In the genomic region with DNA sequence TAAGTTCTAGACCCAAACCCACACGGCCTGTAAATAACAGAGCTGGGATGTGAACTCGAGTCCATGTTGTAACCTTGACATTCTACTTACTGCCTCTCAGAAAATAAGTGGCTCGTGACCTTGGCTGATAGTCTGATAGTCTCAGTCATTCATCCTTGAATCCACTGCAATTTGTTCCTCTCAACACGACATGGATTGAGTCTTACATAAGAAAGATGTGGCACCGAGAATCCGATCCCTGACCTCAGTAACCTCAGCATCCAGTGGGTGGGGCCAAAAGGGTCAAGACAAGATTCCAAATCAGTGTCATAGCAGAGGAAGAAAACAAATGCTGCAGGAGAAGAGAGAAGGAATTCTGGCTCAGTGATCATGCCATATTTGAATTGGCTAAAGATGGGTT, we compare ENCODE assay signal across 1 cellular context.
TF ChIP-seq lines count a peak whose summit lies in the region.

No MANE protein-coding gene starts in this region.

TF ChIP-seq in GM23338, 12 proteins besides CTCF, POLR2A, EP300 and RAD21 (continued from another document):
- TF ChIP-seq, protein P1, sequence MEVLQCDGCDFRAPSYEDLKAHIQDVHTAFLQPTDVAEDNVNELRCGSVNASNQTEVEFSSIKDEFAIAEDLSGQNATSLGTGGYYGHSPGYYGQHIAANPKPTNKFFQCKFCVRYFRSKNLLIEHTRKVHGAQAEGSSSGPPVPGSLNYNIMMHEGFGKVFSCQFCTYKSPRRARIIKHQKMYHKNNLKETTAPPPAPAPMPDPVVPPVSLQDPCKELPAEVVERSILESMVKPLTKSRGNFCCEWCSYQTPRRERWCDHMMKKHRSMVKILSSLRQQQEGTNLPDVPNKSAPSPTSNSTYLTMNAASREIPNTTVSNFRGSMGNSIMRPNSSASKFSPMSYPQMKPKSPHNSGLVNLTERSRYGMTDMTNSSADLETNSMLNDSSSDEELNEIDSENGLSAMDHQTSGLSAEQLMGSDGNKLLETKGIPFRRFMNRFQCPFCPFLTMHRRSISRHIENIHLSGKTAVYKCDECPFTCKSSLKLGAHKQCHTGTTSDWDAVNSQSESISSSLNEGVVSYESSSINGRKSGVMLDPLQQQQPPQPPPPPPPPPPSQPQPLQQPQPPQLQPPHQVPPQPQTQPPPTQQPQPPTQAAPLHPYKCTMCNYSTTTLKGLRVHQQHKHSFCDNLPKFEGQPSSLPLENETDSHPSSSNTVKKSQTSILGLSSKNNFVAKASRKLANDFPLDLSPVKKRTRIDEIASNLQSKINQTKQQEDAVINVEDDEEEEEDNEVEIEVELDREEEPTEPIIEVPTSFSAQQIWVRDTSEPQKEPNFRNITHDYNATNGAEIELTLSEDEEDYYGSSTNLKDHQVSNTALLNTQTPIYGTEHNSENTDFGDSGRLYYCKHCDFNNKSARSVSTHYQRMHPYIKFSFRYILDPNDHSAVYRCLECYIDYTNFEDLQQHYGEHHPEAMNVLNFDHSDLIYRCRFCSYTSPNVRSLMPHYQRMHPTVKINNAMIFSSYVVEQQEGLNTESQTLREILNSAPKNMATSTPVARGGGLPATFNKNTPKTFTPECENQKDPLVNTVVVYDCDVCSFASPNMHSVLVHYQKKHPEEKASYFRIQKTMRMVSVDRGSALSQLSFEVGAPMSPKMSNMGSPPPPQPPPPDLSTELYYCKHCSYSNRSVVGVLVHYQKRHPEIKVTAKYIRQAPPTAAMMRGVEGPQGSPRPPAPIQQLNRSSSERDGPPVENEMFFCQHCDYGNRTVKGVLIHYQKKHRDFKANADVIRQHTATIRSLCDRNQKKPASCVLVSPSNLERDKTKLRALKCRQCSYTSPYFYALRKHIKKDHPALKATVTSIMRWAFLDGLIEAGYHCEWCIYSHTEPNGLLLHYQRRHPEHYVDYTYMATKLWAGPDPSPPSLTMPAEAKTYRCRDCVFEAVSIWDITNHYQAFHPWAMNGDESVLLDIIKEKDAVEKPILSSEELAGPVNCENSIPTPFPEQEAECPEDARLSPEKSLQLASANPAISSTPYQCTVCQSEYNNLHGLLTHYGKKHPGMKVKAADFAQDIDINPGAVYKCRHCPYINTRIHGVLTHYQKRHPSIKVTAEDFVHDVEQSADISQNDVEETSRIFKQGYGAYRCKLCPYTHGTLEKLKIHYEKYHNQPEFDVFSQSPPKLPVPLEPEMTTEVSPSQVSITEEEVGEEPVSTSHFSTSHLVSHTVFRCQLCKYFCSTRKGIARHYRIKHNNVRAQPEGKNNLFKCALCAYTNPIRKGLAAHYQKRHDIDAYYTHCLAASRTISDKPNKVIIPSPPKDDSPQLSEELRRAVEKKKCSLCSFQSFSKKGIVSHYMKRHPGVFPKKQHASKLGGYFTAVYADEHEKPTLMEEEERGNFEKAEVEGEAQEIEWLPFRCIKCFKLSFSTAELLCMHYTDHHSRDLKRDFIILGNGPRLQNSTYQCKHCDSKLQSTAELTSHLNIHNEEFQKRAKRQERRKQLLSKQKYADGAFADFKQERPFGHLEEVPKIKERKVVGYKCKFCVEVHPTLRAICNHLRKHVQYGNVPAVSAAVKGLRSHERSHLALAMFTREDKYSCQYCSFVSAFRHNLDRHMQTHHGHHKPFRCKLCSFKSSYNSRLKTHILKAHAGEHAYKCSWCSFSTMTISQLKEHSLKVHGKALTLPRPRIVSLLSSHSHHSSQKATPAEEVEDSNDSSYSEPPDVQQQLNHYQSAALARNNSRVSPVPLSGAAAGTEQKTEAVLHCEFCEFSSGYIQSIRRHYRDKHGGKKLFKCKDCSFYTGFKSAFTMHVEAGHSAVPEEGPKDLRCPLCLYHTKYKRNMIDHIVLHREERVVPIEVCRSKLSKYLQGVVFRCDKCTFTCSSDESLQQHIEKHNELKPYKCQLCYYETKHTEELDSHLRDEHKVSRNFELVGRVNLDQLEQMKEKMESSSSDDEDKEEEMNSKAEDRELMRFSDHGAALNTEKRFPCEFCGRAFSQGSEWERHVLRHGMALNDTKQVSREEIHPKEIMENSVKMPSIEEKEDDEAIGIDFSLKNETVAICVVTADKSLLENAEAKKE (CRISPR knock-in tag; IDR thresholded peaks at IDR 0.05) = no peak
- TF ChIP-seq, protein P2, sequence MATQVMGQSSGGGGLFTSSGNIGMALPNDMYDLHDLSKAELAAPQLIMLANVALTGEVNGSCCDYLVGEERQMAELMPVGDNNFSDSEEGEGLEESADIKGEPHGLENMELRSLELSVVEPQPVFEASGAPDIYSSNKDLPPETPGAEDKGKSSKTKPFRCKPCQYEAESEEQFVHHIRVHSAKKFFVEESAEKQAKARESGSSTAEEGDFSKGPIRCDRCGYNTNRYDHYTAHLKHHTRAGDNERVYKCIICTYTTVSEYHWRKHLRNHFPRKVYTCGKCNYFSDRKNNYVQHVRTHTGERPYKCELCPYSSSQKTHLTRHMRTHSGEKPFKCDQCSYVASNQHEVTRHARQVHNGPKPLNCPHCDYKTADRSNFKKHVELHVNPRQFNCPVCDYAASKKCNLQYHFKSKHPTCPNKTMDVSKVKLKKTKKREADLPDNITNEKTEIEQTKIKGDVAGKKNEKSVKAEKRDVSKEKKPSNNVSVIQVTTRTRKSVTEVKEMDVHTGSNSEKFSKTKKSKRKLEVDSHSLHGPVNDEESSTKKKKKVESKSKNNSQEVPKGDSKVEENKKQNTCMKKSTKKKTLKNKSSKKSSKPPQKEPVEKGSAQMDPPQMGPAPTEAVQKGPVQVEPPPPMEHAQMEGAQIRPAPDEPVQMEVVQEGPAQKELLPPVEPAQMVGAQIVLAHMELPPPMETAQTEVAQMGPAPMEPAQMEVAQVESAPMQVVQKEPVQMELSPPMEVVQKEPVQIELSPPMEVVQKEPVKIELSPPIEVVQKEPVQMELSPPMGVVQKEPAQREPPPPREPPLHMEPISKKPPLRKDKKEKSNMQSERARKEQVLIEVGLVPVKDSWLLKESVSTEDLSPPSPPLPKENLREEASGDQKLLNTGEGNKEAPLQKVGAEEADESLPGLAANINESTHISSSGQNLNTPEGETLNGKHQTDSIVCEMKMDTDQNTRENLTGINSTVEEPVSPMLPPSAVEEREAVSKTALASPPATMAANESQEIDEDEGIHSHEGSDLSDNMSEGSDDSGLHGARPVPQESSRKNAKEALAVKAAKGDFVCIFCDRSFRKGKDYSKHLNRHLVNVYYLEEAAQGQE (IDR thresholded peaks at IDR 0.05; ENCODE audit: unreplicated experiment) = no peak
- no peak for TF ChIP-seq STAT1 (IDR thresholded peaks at IDR 0.05; ENCODE audit: unreplicated experiment)
- TF ChIP-seq POLR2AphosphoS5 (IDR thresholded peaks at IDR 0.05; ENCODE audit: low read depth) = no peak
- TF ChIP-seq ZNF114 (CRISPR knock-in tag; IDR thresholded peaks at IDR 0.05) = no peak
- TF ChIP-seq JUNB (IDR thresholded peaks at IDR 0.05; ENCODE audit: unreplicated experiment) = no peak
- no peak for TF ChIP-seq ZNF331 (CRISPR knock-in tag; IDR thresholded peaks at IDR 0.05; ENCODE audit: low read depth)
- TF ChIP-seq EZH2phosphoT487 (IDR thresholded peaks at IDR 0.05; ENCODE audit: unreplicated experiment) = no peak
- TF ChIP-seq CREB1 (CRISPR knock-in tag; IDR thresholded peaks at IDR 0.05; ENCODE audit: low read depth) = no peak
- TF ChIP-seq NANOG (IDR thresholded peaks at IDR 0.05; ENCODE audit: borderline replicate concordance) = no peak
